Comparison of ENCODE assay signal across 8 cellular contexts in the genomic region with DNA sequence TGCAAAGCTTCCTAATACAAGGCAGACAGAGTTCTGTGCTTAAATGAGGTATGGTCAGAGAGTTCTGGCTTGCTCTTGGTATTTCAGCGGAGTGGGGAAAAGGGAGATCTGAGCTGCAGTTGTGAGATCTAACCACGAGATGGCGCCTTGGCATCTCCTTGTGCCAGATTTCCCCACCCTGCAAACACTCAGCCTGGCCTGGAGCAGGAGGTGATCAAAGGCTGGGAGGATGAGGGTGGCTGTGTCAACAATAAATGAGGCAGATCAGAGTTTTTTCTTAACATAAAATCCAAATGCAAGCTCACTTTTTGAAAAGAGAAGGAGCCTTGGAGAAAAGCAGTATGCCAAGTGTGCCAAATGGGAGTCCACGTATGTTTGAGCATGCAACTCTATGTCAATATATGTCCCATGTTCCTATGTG. TPM values are rescaled to one million over a fixed set of nuclear protein-coding genes. Genes with fewer than 3 reads are reported as not detected.
A peak's percentile ranks its signal among the peaks of the same experiment; 100 is the strongest.
DNase-seq lines count a peak whose midpoint lies in the region; ATAC-seq and TF ChIP-seq lines count a peak whose summit lies in the region.

No MANE protein-coding gene starts in this region.

- no peak for ATAC-seq in HG02938 (IDR thresholded peaks at IDR 0.05; ENCODE audit: unreplicated experiment)

- H3K4me3 ChIP-seq in fibroblast of villous mesenchyme (ENCODE audit: low read depth, low read length) (no peak overlapping the region), uterus (no peak overlapping the region)

- no peaks in the 10 kb centered on the region for H3K36me3 ChIP-seq in uterus

- H3K27me3 ChIP-seq in uterus = no peaks in the 10 kb centered on the region

- H3K9me3 Mint-ChIP-seq in activated T-helper 2 cell treated with anti-CD3 and anti-CD28 coated beads, Interferon-gamma antibody, Interleukin-2, Interleukin-4, amounts not matched to agents 10 μg/mL and 5 μg/mL and 100 μg/mL, durations not matched to agents 14 hours and 24 hours and 36 hours = no peaks in the 10 kb centered on the region

- in situ Hi-C loops in KBM-7 (cut with MboI; ENCODE audit: low pct_unique_long_range_greater_than_20kb, low sequenced_read_pairs) = loop anchor here (10.0 kb wide), 1 partner anchor 146 kb away; a partner anchor contains a TSS

- H3K27ac Mint-ChIP-seq in activated T-helper 2 cell treated with anti-CD3 and anti-CD28 coated beads, Interferon-gamma antibody, Interleukin-2, Interleukin-4, amounts not matched to agents 10 μg/mL and 5 μg/mL and 100 μg/mL, durations not matched to agents 14 hours and 24 hours and 36 hours = no peak overlapping the region

- no peak overlapping the region for H3K4me3 Mint-ChIP-seq in activated T-helper 2 cell treated with anti-CD3 and anti-CD28 coated beads, Interferon-gamma antibody, Interleukin-2, Interleukin-4, amounts not matched to agents 10 μg/mL and 5 μg/mL and 100 μg/mL, durations not matched to agents 14 hours and 24 hours and 36 hours (ENCODE audit: low read depth)

- TF ChIP-seq CTCF in fibroblast of villous mesenchyme (IDR thresholded peaks at IDR 0.05; ENCODE audit: insufficient read depth, low read depth, low read length) (peak; percentile 92), uterus (IDR thresholded peaks at IDR 0.05) (peak; percentile 53 to 80 (median 64))

- TF ChIP-seq POLR2A in uterus (IDR thresholded peaks at IDR 0.05) = no peak

- intact Hi-C loops in activated T-helper 2 cell treated with anti-CD3 and anti-CD28 coated beads, Interferon-gamma antibody, Interleukin-2, Interleukin-4, amounts not matched to agents 10 μg/mL and 5 μg/mL and 100 μg/mL, durations not matched to agents 14 hours and 24 hours and 36 hours (cut with micrococcal nuclease) = loop anchor here (1.0 kb wide), 2 partner anchors 146 to 205 kb away; no protein-coding TSS in a partner anchor
- intact Hi-C loops in uterus (cut with DNase I; ENCODE audit: low total_unique reads) = loop anchor here (5.0 kb wide), 1 partner anchor 158 kb away; no protein-coding TSS in a partner anchor

- H3K27me3 Mint-ChIP-seq in activated T-helper 2 cell treated with anti-CD3 and anti-CD28 coated beads, Interferon-gamma antibody, Interleukin-2, Interleukin-4, amounts not matched to agents 10 μg/mL and 5 μg/mL and 100 μg/mL, durations not matched to agents 14 hours and 24 hours and 36 hours (ENCODE audit: low read depth) = peaks cover 20% of the 10 kb centered on the region

- DNase-seq in DMS53 treated with DMSO at 0.1 percent for 48 hours (lab: John Stamatoyannopoulos, UW; ENCODE audit: unreplicated experiment) (peak; percentile 54), KBM-7 (peak; percentile 92), RKO (ENCODE audit: low spot score) (peak; percentile 66), fibroblast of villous mesenchyme (ENCODE audit: low read depth) (peak; percentile 63), nucleus accumbens (lab: John Stamatoyannopoulos, UW) (peak in 46 of 56 donors; percentile 17 to 83 (median 52)), uterus (peak in 1 of 2 donors; percentile 57)
- DNase-seq in activated T-helper 2 cell treated with anti-CD3 and anti-CD28 coated beads, Interferon-gamma antibody, Interleukin-2, Interleukin-4, amounts not matched to agents 10 μg/mL and 5 μg/mL and 100 μg/mL, durations not matched to agents 14 hours and 24 hours and 36 hours (ENCODE audit: low spot score) = peak; percentile 50

- no peak overlapping the region for H3K27ac ChIP-seq in uterus

- H3K36me3 Mint-ChIP-seq in activated T-helper 2 cell treated with anti-CD3 and anti-CD28 coated beads, Interferon-gamma antibody, Interleukin-2, Interleukin-4, amounts not matched to agents 10 μg/mL and 5 μg/mL and 100 μg/mL, durations not matched to agents 14 hours and 24 hours and 36 hours (ENCODE audit: low read depth) = peaks cover 16% of the 10 kb centered on the region

- H3K4me1 ChIP-seq in uterus = peaks cover 0 to 7% of the 10 kb centered on the region in 2 donors

- no peaks in the 10 kb centered on the region for H3K9me3 ChIP-seq in uterus

- peaks cover 8% of the 10 kb centered on the region for H3K4me1 Mint-ChIP-seq in activated T-helper 2 cell treated with anti-CD3 and anti-CD28 coated beads, Interferon-gamma antibody, Interleukin-2, Interleukin-4, amounts not matched to agents 10 μg/mL and 5 μg/mL and 100 μg/mL, durations not matched to agents 14 hours and 24 hours and 36 hours (ENCODE audit: low read depth)

RNA-seq across cellular contexts. Expression of a gene that starts 4.1 kb away (rescaled TPM):
- total RNA-seq in activated T-helper 2 cell treated with anti-CD3 and anti-CD28 coated beads, Interferon-gamma antibody, Interleukin-2, Interleukin-4, amounts not matched to agents 10 μg/mL and 5 μg/mL and 100 μg/mL, durations not matched to agents 14 hours and 24 hours and 36 hours = 0.50 and 0.51 TPM in 2 replicates
- total RNA-seq in fibroblast of villous mesenchyme = under 0.01 and 0.32 TPM in 2 replicates
- total RNA-seq in uterus = 1 to 10 TPM in 1 of 4 donors, under 1 TPM in 1, not detected in 2; 0.97 to 3.6 TPM

RNA-seq across cellular contexts. Expression of a gene that starts 11.4 kb away (rescaled TPM):
- total RNA-seq in activated T-helper 2 cell treated with anti-CD3 and anti-CD28 coated beads, Interferon-gamma antibody, Interleukin-2, Interleukin-4, amounts not matched to agents 10 μg/mL and 5 μg/mL and 100 μg/mL, durations not matched to agents 14 hours and 24 hours and 36 hours = 31.8 and 32.6 TPM in 2 replicates
- total RNA-seq in fibroblast of villous mesenchyme (21.6 and 27.4 TPM in 2 replicates), uterus (10 to 100 TPM in 2 of 4 donors, 1 to 10 TPM in 2; 4.4 to 29.9 (median 17.0) TPM)

RNA-seq across cellular contexts. Expression of a gene that starts 11.8 kb away (rescaled TPM):
- 40.9 and 46.5 TPM in 2 replicates for total RNA-seq in activated T-helper 2 cell treated with anti-CD3 and anti-CD28 coated beads, Interferon-gamma antibody, Interleukin-2, Interleukin-4, amounts not matched to agents 10 μg/mL and 5 μg/mL and 100 μg/mL, durations not matched to agents 14 hours and 24 hours and 36 hours
- 45.1 and 63.0 TPM in 2 replicates for total RNA-seq in fibroblast of villous mesenchyme
- 10 to 100 TPM; 27.6 to 72.1 (median 53.8) TPM for total RNA-seq in uterus
